Comparison of ENCODE assay signal across 16 cellular contexts in genomic region chr6:150444308-150444707, GRCh38.
A peak's percentile ranks its signal among the peaks of the same experiment; 100 is the strongest.
DNase-seq lines count a peak whose midpoint lies in the region; ATAC-seq and TF ChIP-seq lines count a peak whose summit lies in the region.
"Had no signal": no experiment of that assay in that cellular context is flagged by ENCODE, and none has a peak within 500 bp of the region (broad histone marks: within the 10 kb centered on the region; RNA-seq: fewer than 3 reads in every experiment).

No MANE protein-coding gene starts in this region.

- H3K9me3 ChIP-seq in HEK293 (ENCODE audit: control insufficient read depth, insufficient read depth, low read depth, low read length) (no peaks in the 10 kb centered on the region), esophagus muscularis mucosa (peaks cover 0 to 11% (median 0%) of the 10 kb centered on the region in 4 donors), thyroid gland (no peaks in the 10 kb centered on the region)
- H3K9me3 ChIP-seq: A549, Caco-2 had no signal

- POLR2A ChIA-PET in HEK293 (lab: Yijun Ruan, JAX): no interaction called here

- H3K27me3 ChIP-seq in esophagus muscularis mucosa: no peaks in the 10 kb centered on the region
- H3K27me3 ChIP-seq in thyroid gland: no peaks in the 10 kb centered on the region
- H3K27me3 ChIP-seq: BLaER1 treated with 17β-estradiol and CSF1 and Interleukin-3, amounts not matched to agents 10 nM and 100 nM had no signal

- DNase-seq in esophagus muscularis mucosa (ENCODE audit: extremely low spot score) (peak; percentile 68), thyroid gland (peak; percentile 55 to 56)
- DNase-seq in activated naive CD4-positive, alpha-beta T cell (lab: John Stamatoyannopoulos, UW): no peak
- DNase-seq: AML-193; Caco-2; Calu3; CD4-positive, alpha-beta T cell; CD8-positive, alpha-beta T cell; DMS79 treated with DMSO at 0.1 percent for 48 hours; GF-D8 had no signal

- H3K36me3 ChIP-seq in HEK293 (ENCODE audit: control insufficient read depth in 2 of 2, insufficient read depth in 1 of 2, low read length in 2 of 2) (no peaks in the 10 kb centered on the region), esophagus muscularis mucosa (no peaks in the 10 kb centered on the region), thyroid gland (no peaks in the 10 kb centered on the region)
- H3K36me3 ChIP-seq: BLaER1 treated with 17β-estradiol and CSF1 and Interleukin-3, amounts not matched to agents 10 nM and 100 nM had no signal

- H3K27ac ChIP-seq in HEK293 (ENCODE audit: extremely low read depth, low read depth, low read length) (no peak overlapping the region), esophagus muscularis mucosa (replicated peaks in 1 of 4) (no peak overlapping the region), thyroid gland (peak overlapping the region in 1 of 3 donors; percentile 41)
- H3K27ac ChIP-seq: 22Rv1; A549; BLaER1 treated with 17β-estradiol and CSF1 and Interleukin-3, amounts not matched to agents 10 nM and 100 nM; C4-2B had no signal

- CTCF ChIA-PET in HEK293 (lab: Yijun Ruan, JAX): interaction anchor here (0.6 to 1.4 kb wide), 3 partner anchors 111 to 371 kb away, joined by 4 read pairs; no protein-coding TSS in a partner anchor

- no peaks in the 10 kb centered on the region for H3K4me1 ChIP-seq in HEK293 (ENCODE audit: control insufficient read depth, insufficient read depth, low read length)
- H3K4me1 ChIP-seq in esophagus muscularis mucosa: no peaks in the 10 kb centered on the region
- H3K4me1 ChIP-seq in thyroid gland: peaks cover 10 to 12% of the 10 kb centered on the region in 2 donors
- H3K4me1 ChIP-seq: A549; BLaER1 treated with 17β-estradiol and CSF1 and Interleukin-3, amounts not matched to agents 10 nM and 100 nM; Caco-2 had no signal

- TF ChIP-seq CTCF in HEK293 (tag by site-specific recombination; IDR thresholded peaks at IDR 0.05): no peak
- TF ChIP-seq CTCF in esophagus muscularis mucosa (IDR thresholded peaks at IDR 0.05): no peak
- TF ChIP-seq CTCF in thyroid gland (IDR thresholded peaks at IDR 0.05): no peak

- H3K4me3 ChIP-seq in HEK293 (ENCODE audit: low read depth, low read length) (no peak overlapping the region), esophagus muscularis mucosa (no peak overlapping the region), thyroid gland (replicated peaks in 1 of 3) (no peak overlapping the region)
- H3K4me3 ChIP-seq: A549; BLaER1 treated with 17β-estradiol and CSF1 and Interleukin-3, amounts not matched to agents 10 nM and 100 nM had no signal

- intact Hi-C loops in esophagus muscularis mucosa (cut with DNase I): no loop called here
- intact Hi-C loops in thyroid gland (cut with DNase I): no loop called here

- TF ChIP-seq POLR2A in esophagus muscularis mucosa (IDR thresholded peaks at IDR 0.05; ENCODE audit: low read depth) (no peak), thyroid gland (IDR thresholded peaks at IDR 0.05) (no peak)

- no peak for TF ChIP-seq EP300 in esophagus muscularis mucosa (IDR thresholded peaks at IDR 0.05)

- no peak for ATAC-seq in HG03439 (IDR thresholded peaks at IDR 0.05; ENCODE audit: unreplicated experiment)
- ATAC-seq: A549; CD8-positive, alpha-beta T cell had no signal

- WGBS in esophagus muscularis mucosa: 68% methylated on average over 6 of the region's 6 CpGs
- 30 to 31% methylated on average over 6 of the region's 6 CpGs for WGBS in thyroid gland, 2 donors

TF ChIP-seq in HEK293, 187 proteins besides CTCF, POLR2A, EP300 and RAD21:
- TF ChIP-seq SP2 (tag by site-specific recombination; IDR thresholded peaks at IDR 0.05): no peak
- no peak for TF ChIP-seq SALL2 (tag by site-specific recombination; IDR thresholded peaks at IDR 0.05; ENCODE audit: borderline replicate concordance)
- no peak for TF ChIP-seq PRDM2 (tag by site-specific recombination; IDR thresholded peaks at IDR 0.05; ENCODE audit: borderline replicate concordance)
- TF ChIP-seq ZNF776 (tag by site-specific recombination; IDR thresholded peaks at IDR 0.05; ENCODE audit: borderline replicate concordance): no peak
- no peak for TF ChIP-seq ZNF350 (tag by site-specific recombination; IDR thresholded peaks at IDR 0.05)
- TF ChIP-seq ZBTB26 (tag by site-specific recombination; optimal IDR thresholded peaks at IDR 0.05): peak; percentile 6
- TF ChIP-seq ZNF513 (tag by site-specific recombination; IDR thresholded peaks at IDR 0.05): no peak
- TF ChIP-seq ZNF10 (tag by site-specific recombination; IDR thresholded peaks at IDR 0.05): no peak

Comparison
In these comparisons a context has a peak if more than half of its experiments do, and no peak if none do; other contexts are left out.
1. DNase-seq: peak in esophagus muscularis mucosa (single experiment) and thyroid gland (2 of 2); none in activated naive CD4-positive, alpha-beta T cell (0 of 4).